13 cellular contexts compared by ENCODE assay signal in genomic region chr5:146731909-146732659, GRCh38.
DNase-seq lines count a peak whose midpoint lies in the region; ATAC-seq and TF ChIP-seq lines count a peak whose summit lies in the region.
"Had no signal": no experiment of that assay in that cellular context is flagged by ENCODE, and none has a peak within 500 bp of the region (broad histone marks: within the 10 kb centered on the region; RNA-seq: fewer than 3 reads in every experiment).

No MANE protein-coding gene starts in this region.

- H2AK5ac ChIP-seq in neuronal stem cell (ENCODE audit: low read depth, low read length): no peak overlapping the region

- no peak overlapping the region for H3K4ac ChIP-seq in neuronal stem cell (ENCODE audit: low read length)

- no peaks in the 10 kb centered on the region for H3K79me1 ChIP-seq in neuronal stem cell (ENCODE audit: low read depth, low read length)

- H2BK5ac ChIP-seq in neuronal stem cell (ENCODE audit: low read length): no peak overlapping the region

- intact Hi-C loops in left ventricle myocardium inferior (cut with micrococcal nuclease): no loop called here
- intact Hi-C loops in right lobe of liver (cut with DNase I): no loop called here

- H2BK120ac ChIP-seq in neuronal stem cell (ENCODE audit: low read depth, low read length): no peak overlapping the region

- H4K20me1 ChIP-seq in osteoblast (ENCODE audit: insufficient read depth, low read length): no peaks in the 10 kb centered on the region

- H3K14ac ChIP-seq in neuronal stem cell (ENCODE audit: low read length): no peak overlapping the region

- no peaks in the 10 kb centered on the region for H3K79me2 ChIP-seq in osteoblast (ENCODE audit: insufficient read depth, low read length)

- no peak overlapping the region for H3K23ac ChIP-seq in neuronal stem cell (ENCODE audit: low read depth, low read length, poor library complexity)

- H3K18ac ChIP-seq in neuronal stem cell (ENCODE audit: low read length): no peak overlapping the region

- ATAC-seq in RWPE2 (ENCODE audit: low read depth): peak; percentile 98
- ATAC-seq in right lobe of liver: no peak

- WGBS in neuronal stem cell (ENCODE audit: extremely low coverage in 2 of 2, insufficient read length in 2 of 2, insufficient replicate concordance in 1 of 2), 2 donors: no CpG with 5 or more reads among the region's 5 CpGs
- 73% methylated on average over 5 of the region's 5 CpGs for whole genome bisulfite sequencing in right lobe of liver (ENCODE audit: insufficient coverage, low coverage, low lambda C conversion rate, missing lambda C conversion rate)

- H3K9ac ChIP-seq in neuronal stem cell (ENCODE audit: low read depth, low read length, poor library complexity): no peak overlapping the region

- no peak overlapping the region for H2BK12ac ChIP-seq in neuronal stem cell (ENCODE audit: low read length)

- H4K8ac ChIP-seq in neuronal stem cell (ENCODE audit: low read depth, low read length): no peak overlapping the region

- peak; percentile 49 for DNase-seq in GM04503 (ENCODE audit: low read depth)
- no peak for DNase-seq in RWPE2 (ENCODE audit: low spot score)
- DNase-seq in fibroblast of pulmonary artery (ENCODE audit: low read depth): peak; percentile 91
- peak; percentile 60 for DNase-seq in osteoblast (ENCODE audit: insufficient read length, low spot score, missing footprints)
- DNase-seq in neuronal stem cell (ENCODE audit: low spot score): no peak
- no peak for DNase-seq in left ventricle myocardium inferior
- no peak for DNase-seq in NCI-H1092 (lab: John Stamatoyannopoulos, UW)
- DNase-seq in right lobe of liver: no peak
- DNase-seq: activated CD8-positive, alpha-beta memory T cell treated with anti-CD3 and anti-CD28 coated beads, Interleukin-2, amount 50 U/mL, for 48 hours; DMS153; islet precursor cell; NCI-H345; sigmoid colon had no signal

- no peak overlapping the region for H3K4me3 ChIP-seq in RWPE2 (ENCODE audit: severe bottlenecking)
- no peak overlapping the region for H3K4me3 ChIP-seq in fibroblast of pulmonary artery (replicated peaks; ENCODE audit: low read depth, low read length)
- no peak overlapping the region for H3K4me3 ChIP-seq in osteoblast (ENCODE audit: insufficient read depth, low read length)
- H3K4me3 ChIP-seq in neuronal stem cell (ENCODE audit: low read length in 2 of 2): no peak overlapping the region
- H3K4me3 ChIP-seq in left ventricle myocardium inferior: no peak overlapping the region
- H3K4me3 ChIP-seq in right lobe of liver: no peak overlapping the region
- H3K4me3 ChIP-seq: sigmoid colon had no signal

- H4K91ac ChIP-seq in neuronal stem cell (ENCODE audit: low read depth, low read length, poor library complexity): no peak overlapping the region

- peaks cover 21% of the 10 kb centered on the region for H3K4me1 ChIP-seq in RWPE2 (ENCODE audit: insufficient read depth, poor library complexity, severe bottlenecking)
- peaks cover 24% of the 10 kb centered on the region for H3K4me1 ChIP-seq in osteoblast (ENCODE audit: insufficient read depth, low read length)
- peaks cover 0 to 19% of the 10 kb centered on the region in 2 donors for H3K4me1 ChIP-seq in neuronal stem cell (ENCODE audit: control insufficient read depth in 2 of 2, insufficient read depth in 1 of 2, low read depth in 1 of 2, low read length in 2 of 2)
- no peaks in the 10 kb centered on the region for H3K4me1 ChIP-seq in left ventricle myocardium inferior
- no peaks in the 10 kb centered on the region for H3K4me1 ChIP-seq in right lobe of liver

- H2BK15ac ChIP-seq in neuronal stem cell (ENCODE audit: low read length): no peak overlapping the region

- H3K27ac ChIP-seq in RWPE2 (ENCODE audit: poor library complexity, severe bottlenecking) (peak overlapping the region; percentile 85), osteoblast (ENCODE audit: low read depth, low read length) (peak overlapping the region; percentile 61), neuronal stem cell (replicated peaks; ENCODE audit: low read length) (no peak overlapping the region), left ventricle myocardium inferior (replicated peaks) (no peak overlapping the region), right lobe of liver (no peak overlapping the region)
- H3K27ac ChIP-seq: sigmoid colon had no signal

- TF ChIP-seq POLR2A in right lobe of liver (IDR thresholded peaks at IDR 0.05): no peak

- H3K4me2 ChIP-seq in osteoblast (ENCODE audit: insufficient read depth, low read length) (peak overlapping the region; percentile 52), neuronal stem cell (ENCODE audit: insufficient read depth, low read length, poor library complexity, severe bottlenecking) (no peak overlapping the region)

- H3K36me3 ChIP-seq in RWPE2 (ENCODE audit: low read depth) (no peaks in the 10 kb centered on the region), osteoblast (ENCODE audit: insufficient read depth, low read length) (no peaks in the 10 kb centered on the region), neuronal stem cell (replicated peaks in 1 of 2; ENCODE audit: control insufficient read depth in 2 of 2, insufficient read depth in 2 of 2, low read length in 2 of 2) (no peaks in the 10 kb centered on the region), left ventricle myocardium inferior (no peaks in the 10 kb centered on the region), right lobe of liver (no peaks in the 10 kb centered on the region)
- H3K36me3 ChIP-seq: sigmoid colon had no signal

- H3K27me3 ChIP-seq in RWPE2 (ENCODE audit: insufficient read depth, poor library complexity, severe bottlenecking) (no peaks in the 10 kb centered on the region), osteoblast (ENCODE audit: insufficient read depth, low read length) (no peaks in the 10 kb centered on the region), neuronal stem cell (ENCODE audit: control insufficient read depth in 3 of 3, insufficient read depth in 3 of 3, low read depth in 1 of 3, low read length in 3 of 3) (no peaks in the 10 kb centered on the region), left ventricle myocardium inferior (ENCODE audit: low read depth) (no peaks in the 10 kb centered on the region), right lobe of liver (no peaks in the 10 kb centered on the region)
- H3K27me3 ChIP-seq: sigmoid colon had no signal

- TF ChIP-seq CTCF in RWPE2 (IDR thresholded peaks at IDR 0.05; ENCODE audit: poor library complexity, severe bottlenecking) (no peak), fibroblast of pulmonary artery (IDR thresholded peaks at IDR 0.05; ENCODE audit: low read length, missing control alignments) (no peak), osteoblast (IDR thresholded peaks at IDR 0.05; ENCODE audit: extremely low read depth, low read depth, low read length) (no peak), left ventricle myocardium inferior (IDR thresholded peaks at IDR 0.05; ENCODE audit: borderline replicate concordance) (no peak), right lobe of liver (IDR thresholded peaks at IDR 0.05) (no peak)

- H2AFZ ChIP-seq in osteoblast (ENCODE audit: low read length) (no peak overlapping the region), neuronal stem cell (ENCODE audit: low read length) (no peak overlapping the region)

- peaks cover 4% of the 10 kb centered on the region for H3K9me3 ChIP-seq in RWPE2 (ENCODE audit: severe bottlenecking)
- no peaks in the 10 kb centered on the region for H3K9me3 ChIP-seq in osteoblast (ENCODE audit: low read depth, low read length)
- H3K9me3 ChIP-seq in neuronal stem cell (replicated peaks in 1 of 2; ENCODE audit: control insufficient read depth in 2 of 2, insufficient read depth in 1 of 2, low read depth in 1 of 2, low read length in 2 of 2): peaks cover 5 to 9% of the 10 kb centered on the region in 2 donors
- peaks cover 29% of the 10 kb centered on the region for H3K9me3 ChIP-seq in left ventricle myocardium inferior (replicated peaks)
- no peaks in the 10 kb centered on the region for H3K9me3 ChIP-seq in right lobe of liver

Comparison
In these comparisons a context has a peak if more than half of its experiments do, and no peak if none do; other contexts are left out.
1. DNase-seq: peak in GM04503 (single experiment), fibroblast of pulmonary artery (single experiment) and osteoblast (single experiment); none in RWPE2 (single experiment), neuronal stem cell (single experiment), left ventricle myocardium inferior (single experiment), NCI-H1092 (single experiment) and right lobe of liver (0 of 3).
2. H3K27ac ChIP-seq: peak in RWPE2 (single experiment) and osteoblast (single experiment); none in neuronal stem cell (single experiment), left ventricle myocardium inferior (single experiment) and right lobe of liver (0 of 3).